ENCODE assay signal across 13 cellular contexts in the genomic region with DNA sequence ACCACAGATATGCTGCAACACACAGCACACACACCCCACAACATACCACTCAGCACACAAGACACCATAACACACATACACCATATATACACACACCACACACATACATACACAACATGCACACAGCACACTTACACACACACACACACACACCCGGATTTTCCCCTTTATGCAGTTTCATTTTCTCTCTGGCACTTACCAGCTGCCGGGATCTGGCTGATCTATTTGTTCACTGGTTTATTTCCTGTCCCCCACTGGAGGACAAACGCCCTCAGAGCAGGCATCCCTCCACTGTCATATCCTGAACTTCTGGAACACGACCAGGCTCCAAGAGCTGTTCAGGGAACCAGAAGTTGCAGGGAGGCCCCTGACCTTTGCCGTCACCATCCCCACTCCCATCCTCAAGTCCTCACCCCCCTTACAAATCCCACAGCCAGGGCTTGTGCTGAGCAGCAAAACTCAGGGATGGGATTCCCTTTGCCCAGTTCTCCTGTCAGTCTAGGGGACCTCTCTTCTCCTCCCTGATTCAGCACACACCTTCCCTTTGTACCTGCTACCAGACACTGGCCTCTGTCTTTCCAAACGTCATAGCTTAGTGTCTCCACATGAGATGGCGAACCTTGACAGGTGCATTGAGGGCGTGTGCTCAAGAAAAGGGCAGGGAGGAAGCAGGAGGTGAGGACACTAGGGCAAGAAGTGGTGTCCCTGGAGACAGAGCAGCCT. TPM values are rescaled to one million over a fixed set of nuclear protein-coding genes. Genes with fewer than 3 reads are reported as not detected.
"Had no signal": no experiment of that assay in that cellular context is flagged by ENCODE, and none has a peak within 500 bp of the region (broad histone marks: within the 10 kb centered on the region; RNA-seq: fewer than 3 reads in every experiment).

No MANE protein-coding gene starts in this region.

- H3K27ac ChIP-seq: cardiac muscle cell, lower lobe of right lung, right atrium auricular region had no signal

- H3K4me3 ChIP-seq: cardiac muscle cell, lower lobe of right lung, right atrium auricular region, smooth muscle cell had no signal

- H3K36me3 ChIP-seq: cardiac muscle cell, lower lobe of right lung, right atrium auricular region had no signal

- H3K4me1 ChIP-seq: lower lobe of right lung, right atrium auricular region had no signal

- H3K4me2 ChIP-seq: smooth muscle cell had no signal

- ATAC-seq: lower lobe of right lung; naive thymus-derived CD8-positive, alpha-beta T cell; SK-N-SH treated with all-trans-retinoic acid at 6 μM for 48 hours had no signal

- DNase-seq: activated CD4-positive, alpha-beta memory T cell treated with anti-CD3 and anti-CD28 coated beads, Interleukin-2, amount 10 ng/mL, durations not matched to agents 7 days and 5 days; activated CD4-positive, alpha-beta T cell treated with anti-CD3 and anti-CD28 coated beads for 4 hours; activated naive CD4-positive, alpha-beta T cell treated with anti-CD3 and anti-CD28 coated beads, Interleukin-2, amount 50 U/mL, for 16 hours; activated T-cell treated with anti-CD3 and anti-CD28 coated beads, Interleukin-2, amount 50 U/mL, for 24 hours; kidney glomerular epithelial cell; lower lobe of right lung; naive thymus-derived CD8-positive, alpha-beta T cell; T-helper 1 cell; T1000 had no signal

- H3K27me3 ChIP-seq: cardiac muscle cell, right atrium auricular region had no signal

- H3K9me3 ChIP-seq: lower lobe of right lung, right atrium auricular region had no signal

RNA-seq across cellular contexts. Expression of a gene that starts 12.9 kb away (rescaled TPM):
- total RNA-seq: naive thymus-derived CD8-positive, alpha-beta T cell had no signal
- polyA plus RNA-seq: naive thymus-derived CD8-positive, alpha-beta T cell had no signal
